ENCODE assay signal across 1 cellular context in genomic region chr3:195725916-195726740, GRCh38. TPM values are rescaled to one million over a fixed set of nuclear protein-coding genes. Genes with fewer than 3 reads are reported as not detected.
"Had no signal": no experiment of that assay in that cellular context is flagged by ENCODE, and none has a peak within 500 bp of the region (broad histone marks: within the 10 kb centered on the region; RNA-seq: fewer than 3 reads in every experiment).

No MANE protein-coding gene starts in this region.

RNA-seq across cellular contexts. Expression of gene MUC20, which starts 5.3 kb away (rescaled TPM):
- total RNA-seq: SJSA1 had no signal
